24 cellular contexts compared by ENCODE assay signal in the genomic region with DNA sequence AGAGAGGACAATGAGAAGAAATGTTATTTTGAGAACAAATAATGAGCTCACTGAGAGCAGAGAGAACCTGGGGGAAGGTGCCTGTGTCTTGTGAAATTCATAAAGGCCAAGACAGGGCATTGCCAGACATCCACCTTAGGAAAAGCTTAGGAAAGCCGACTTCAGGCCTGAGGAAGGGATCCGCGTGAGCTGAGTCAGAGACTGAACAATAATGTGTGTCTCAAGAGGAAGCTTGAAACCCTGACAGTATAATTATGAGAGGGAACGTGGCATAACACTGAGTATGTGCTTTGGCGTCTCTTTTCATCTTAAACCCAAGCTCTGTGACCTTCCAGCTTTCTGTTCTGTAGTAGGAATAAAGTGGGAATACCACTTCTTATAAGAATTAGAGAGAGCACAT.
"Had no signal": no experiment of that assay in that cellular context is flagged by ENCODE, and none has a peak within 500 bp of the region (broad histone marks: within the 10 kb centered on the region; RNA-seq: fewer than 3 reads in every experiment).

No MANE protein-coding gene starts in this region.

- H3K27ac ChIP-seq: colonic mucosa, coronary artery, dorsolateral prefrontal cortex, epithelial cell of prostate, esophagus muscularis mucosa, esophagus squamous epithelium, foreskin keratinocyte, gastrocnemius medialis, heart left ventricle, heart right ventricle had no signal

- H3K4me3 ChIP-seq: colonic mucosa, coronary artery, dorsolateral prefrontal cortex, esophagus muscularis mucosa, esophagus squamous epithelium, gastrocnemius medialis, heart left ventricle, heart right ventricle had no signal

- ATAC-seq: effector memory CD8-positive, alpha-beta T cell; esophagus mucosa; foreskin keratinocyte; gastrocnemius medialis; heart left ventricle; heart right ventricle had no signal

- H3K9me3 Mint-ChIP-seq: dendritic cell treated with granulocyte-macrophage colony-stimulating factor and Interleukin-4, amounts not matched to agents 40 ng/mL and 50 ng/mL, for 4 days; endodermal cell had no signal

- H3K4me1 Mint-ChIP-seq: endodermal cell had no signal

- H3K9me3 ChIP-seq: colonic mucosa, esophagus muscularis mucosa, esophagus squamous epithelium, gastrocnemius medialis, heart left ventricle had no signal

- H3K27me3 ChIP-seq: colonic mucosa, dorsolateral prefrontal cortex, esophagus muscularis mucosa, esophagus squamous epithelium, foreskin keratinocyte, gastrocnemius medialis, heart left ventricle had no signal

- DNase-seq: colonic mucosa; cortex of kidney; dermis blood vessel endothelial cell; dorsolateral prefrontal cortex; effector CD4-positive, alpha-beta T cell; effector CD8-positive, alpha-beta T cell; effector memory CD4-positive, alpha-beta T cell; effector memory CD8-positive, alpha-beta T cell; endodermal cell; erythroblast; esophagus squamous epithelium; foreskin fibroblast; foreskin keratinocyte; foreskin melanocyte; gastrocnemius medialis; glutamatergic neuron; head of caudate nucleus; heart left ventricle; heart right ventricle had no signal

- H3K27ac Mint-ChIP-seq: dendritic cell treated with granulocyte-macrophage colony-stimulating factor and Interleukin-4, amounts not matched to agents 40 ng/mL and 50 ng/mL, for 4 days; effector memory CD8-positive, alpha-beta T cell; endodermal cell had no signal

- H3K4me3 Mint-ChIP-seq: dendritic cell treated with granulocyte-macrophage colony-stimulating factor and Interleukin-4, amounts not matched to agents 40 ng/mL and 50 ng/mL, for 4 days; effector memory CD8-positive, alpha-beta T cell; endodermal cell had no signal

- H3K36me3 ChIP-seq: colonic mucosa, esophagus muscularis mucosa, esophagus squamous epithelium, gastrocnemius medialis, heart left ventricle, heart right ventricle had no signal

- H3K27me3 Mint-ChIP-seq: dendritic cell treated with granulocyte-macrophage colony-stimulating factor and Interleukin-4, amounts not matched to agents 40 ng/mL and 50 ng/mL, for 4 days had no signal

- H3K4me1 ChIP-seq: colonic mucosa, esophagus muscularis mucosa, esophagus squamous epithelium, foreskin keratinocyte, gastrocnemius medialis, heart left ventricle, heart right ventricle had no signal
